In the genomic region with DNA sequence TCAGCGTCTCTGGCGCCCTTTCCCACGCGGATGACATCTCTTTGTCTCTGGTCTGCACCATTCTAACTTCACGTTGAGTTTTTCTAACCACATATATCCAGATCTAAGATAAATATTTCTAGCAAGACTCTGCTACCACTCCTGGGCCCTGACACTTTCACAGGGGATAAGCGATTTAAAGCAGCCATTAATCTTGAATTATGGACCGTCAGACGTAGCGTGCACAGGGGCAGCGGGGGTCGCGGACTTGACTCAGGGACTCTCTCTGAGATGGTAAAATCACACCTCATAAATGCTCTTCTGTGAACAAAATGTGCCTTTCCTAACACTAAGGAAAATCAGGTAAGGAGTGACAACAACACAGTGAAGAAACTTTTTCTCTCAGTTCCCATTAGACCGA, we compare ENCODE assay signal across 8 cellular contexts.
"Had no signal": no experiment of that assay in that cellular context is flagged by ENCODE, and none has a peak within 500 bp of the region (broad histone marks: within the 10 kb centered on the region; RNA-seq: fewer than 3 reads in every experiment).

No MANE protein-coding gene starts in this region.

- H3K4me1 ChIP-seq: HAP-1 had no signal

- ATAC-seq: GM23338, HCT116, K562 had no signal

- H3K4me2 ChIP-seq: GM23338 had no signal

- DNase-seq: H7, HFFc6, IMR-90, KG1 had no signal

- H3K4me3 ChIP-seq: GM23338, HAP-1, K562 had no signal

- H3K36me3 ChIP-seq: HAP-1 had no signal
